In the genomic region with DNA sequence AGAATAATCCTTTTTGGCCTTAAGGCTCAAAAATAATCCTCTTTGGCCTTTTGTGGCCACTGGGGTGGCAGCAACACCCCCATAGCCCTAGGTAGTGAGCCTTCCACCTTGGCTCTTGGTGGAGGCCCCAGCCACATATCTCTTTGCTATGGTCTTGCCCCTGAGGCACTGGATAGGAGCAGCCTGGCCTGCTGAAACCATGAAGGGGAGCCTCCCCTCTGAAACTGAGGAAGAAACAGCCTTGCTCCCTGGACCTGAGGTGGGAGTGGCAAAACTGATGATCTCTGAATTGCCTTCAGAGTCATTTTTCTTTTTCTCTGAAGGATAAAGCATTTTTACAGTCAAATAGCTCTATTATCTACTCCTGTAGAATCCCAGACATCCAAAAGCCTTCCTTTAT, we compare ENCODE assay signal across 18 cellular contexts. TPM values are rescaled to one million over a fixed set of nuclear protein-coding genes. Genes with fewer than 3 reads are reported as not detected.
DNase-seq lines count a peak whose midpoint lies in the region; ATAC-seq and TF ChIP-seq lines count a peak whose summit lies in the region.
"Had no signal": no experiment of that assay in that cellular context is flagged by ENCODE, and none has a peak within 500 bp of the region (broad histone marks: within the 10 kb centered on the region; RNA-seq: fewer than 3 reads in every experiment).

No MANE protein-coding gene starts in this region.

- H3K4me3 Mint-ChIP-seq in GM23338 = no peak overlapping the region
- no peak overlapping the region for H3K4me3 Mint-ChIP-seq in dendritic cell treated with granulocyte-macrophage colony-stimulating factor and Interleukin-4, amounts not matched to agents 40 ng/mL and 50 ng/mL, for 4 days
- no peak overlapping the region for H3K4me3 Mint-ChIP-seq in neural progenitor cell
- H3K4me3 Mint-ChIP-seq in activated T-helper 17 cell treated with anti-CD3 and anti-CD28 coated beads, Interleukin-2, amount 50 U/mL, for 72 hours = no peak overlapping the region
- H3K4me3 Mint-ChIP-seq: CD4-positive, alpha-beta memory T cell had no signal

- H3K27ac Mint-ChIP-seq in GM23338 = no peak overlapping the region
- peak overlapping the region; percentile 59 for H3K27ac Mint-ChIP-seq in dendritic cell treated with granulocyte-macrophage colony-stimulating factor and Interleukin-4, amounts not matched to agents 40 ng/mL and 50 ng/mL, for 4 days
- no peak overlapping the region for H3K27ac Mint-ChIP-seq in neural progenitor cell
- no peak overlapping the region for H3K27ac Mint-ChIP-seq in activated T-helper 17 cell treated with anti-CD3 and anti-CD28 coated beads, Interleukin-2, amount 50 U/mL, for 72 hours
- H3K27ac Mint-ChIP-seq: CD4-positive, alpha-beta memory T cell had no signal

- intact Hi-C loops in dendritic cell treated with granulocyte-macrophage colony-stimulating factor and Interleukin-4, amounts not matched to agents 40 ng/mL and 50 ng/mL, for 4 days (cut with micrococcal nuclease) = no loop called here

- no peaks in the 10 kb centered on the region for H3K9me3 Mint-ChIP-seq in GM23338
- H3K9me3 Mint-ChIP-seq in dendritic cell treated with granulocyte-macrophage colony-stimulating factor and Interleukin-4, amounts not matched to agents 40 ng/mL and 50 ng/mL, for 4 days = no peaks in the 10 kb centered on the region
- H3K9me3 Mint-ChIP-seq in neural progenitor cell = no peaks in the 10 kb centered on the region
- H3K9me3 Mint-ChIP-seq in activated T-helper 17 cell treated with anti-CD3 and anti-CD28 coated beads, Interleukin-2, amount 50 U/mL, for 72 hours = no peaks in the 10 kb centered on the region
- H3K9me3 Mint-ChIP-seq: CD4-positive, alpha-beta memory T cell had no signal

- no peak for TF ChIP-seq CTCF in GM23338 (conservative IDR thresholded peaks at IDR 0.05; ENCODE audit: low read depth in 2 of 2)
- no peak for TF ChIP-seq CTCF in neural progenitor cell (IDR thresholded peaks at IDR 0.05)

- ATAC-seq in GM23338 = no peak
- no peak for ATAC-seq in activated T-helper 17 cell treated with anti-CD3 and anti-CD28 coated beads, Interleukin-2, amount 50 U/mL, for 72 hours (replicated peaks)
- ATAC-seq: GM12878, HCT116 had no signal

- H3K4me2 ChIP-seq in GM23338 = no peak overlapping the region
- peak overlapping the region; percentile 10 for H3K4me2 ChIP-seq in neural progenitor cell

- no peak overlapping the region for H3K27ac ChIP-seq in GM23338 (ENCODE audit: low read depth)
- peak overlapping the region; percentile 85 for H3K27ac ChIP-seq in neural progenitor cell
- H3K27ac ChIP-seq: GM23248 had no signal

- H3F3A ChIP-seq in GM23338 (replicated peaks; ENCODE audit: low read depth) = no peaks in the 10 kb centered on the region
- H3F3A ChIP-seq in neural progenitor cell (ENCODE audit: low read depth) = peaks cover 35% of the 10 kb centered on the region

- in situ Hi-C loops in HAP-1 (cut with MboI; ENCODE audit: low sequenced_read_pairs) = no loop called here

- peak overlapping the region; percentile 52; the same call in 1 of the 2 replicates for H2AFZ ChIP-seq in GM23338
- H2AFZ ChIP-seq in neural progenitor cell (replicated peaks) = no peak overlapping the region
- H2AFZ ChIP-seq: GM23248 had no signal

- H3K27me3 ChIP-seq in GM23338 (ENCODE audit: insufficient read depth) (no peaks in the 10 kb centered on the region), HAP-1 (ENCODE audit: low read depth) (no peaks in the 10 kb centered on the region), neural progenitor cell (no peaks in the 10 kb centered on the region)

- H3K4me3 ChIP-seq in GM23338 (no peak overlapping the region), HAP-1 (no peak overlapping the region), neural progenitor cell (no peak overlapping the region)
- H3K4me3 ChIP-seq: GM12878, GM23248 had no signal

- H3K4me1 ChIP-seq in GM23338 (ENCODE audit: insufficient read depth) = no peaks in the 10 kb centered on the region
- peaks cover 44% of the 10 kb centered on the region for H3K4me1 ChIP-seq in HAP-1
- H3K4me1 ChIP-seq in neural progenitor cell = peaks cover 19% of the 10 kb centered on the region

- no peaks in the 10 kb centered on the region for H3K9me2 ChIP-seq in GM23338 (ENCODE audit: insufficient read depth)

- H3K9ac ChIP-seq in neural progenitor cell = no peak overlapping the region
- H3K9ac ChIP-seq: GM23248 had no signal

- H3K36me3 ChIP-seq in GM23338 (ENCODE audit: insufficient read depth) (no peaks in the 10 kb centered on the region), HAP-1 (replicated peaks) (no peaks in the 10 kb centered on the region), neural progenitor cell (no peaks in the 10 kb centered on the region)

- DNase-seq in GM23338 (ENCODE audit: low spot score) = no peak
- DNase-seq in HAP-1 (ENCODE audit: low spot score in 2 of 2) = peak; percentile 81 to 88
- DNase-seq in neural progenitor cell (ENCODE audit: low spot score) = peak; percentile 86
- no peak for DNase-seq in amniotic stem cell (lab: John Stamatoyannopoulos, UW)
- DNase-seq in amygdala (lab: John Stamatoyannopoulos, UW) = no peak
- DNase-seq in NK-92 treated with Interleukin-12 subunit alpha and Interleukin-12 subunit beta, amount 100 ng/mL, for 24 hours (lab: John Stamatoyannopoulos, UW) = no peak
- DNase-seq: C1 segment of cervical spinal cord; CD4-positive, alpha-beta memory T cell; COR-L47; DMS79; EL; GDM1; GM23248 had no signal

- H3K4me1 Mint-ChIP-seq in GM23338 (no peaks in the 10 kb centered on the region), neural progenitor cell (peaks cover 9% of the 10 kb centered on the region)
- H3K4me1 Mint-ChIP-seq in dendritic cell treated with granulocyte-macrophage colony-stimulating factor and Interleukin-4, amounts not matched to agents 40 ng/mL and 50 ng/mL, for 4 days (ENCODE audit: low read depth) = peaks cover 25% of the 10 kb centered on the region
- no peaks in the 10 kb centered on the region for H3K4me1 Mint-ChIP-seq in activated T-helper 17 cell treated with anti-CD3 and anti-CD28 coated beads, Interleukin-2, amount 50 U/mL, for 72 hours
- H3K4me1 Mint-ChIP-seq: CD4-positive, alpha-beta memory T cell had no signal

- H3K36me3 Mint-ChIP-seq in GM23338 (ENCODE audit: low read depth) = no peaks in the 10 kb centered on the region
- H3K36me3 Mint-ChIP-seq in dendritic cell treated with granulocyte-macrophage colony-stimulating factor and Interleukin-4, amounts not matched to agents 40 ng/mL and 50 ng/mL, for 4 days (ENCODE audit: low read depth) = no peaks in the 10 kb centered on the region
- no peaks in the 10 kb centered on the region for H3K36me3 Mint-ChIP-seq in neural progenitor cell
- H3K36me3 Mint-ChIP-seq in activated T-helper 17 cell treated with anti-CD3 and anti-CD28 coated beads, Interleukin-2, amount 50 U/mL, for 72 hours (ENCODE audit: low read depth) = no peaks in the 10 kb centered on the region
- H3K36me3 Mint-ChIP-seq: CD4-positive, alpha-beta memory T cell had no signal

- H4K20me1 ChIP-seq in GM23338 (replicated peaks; ENCODE audit: insufficient read depth) (no peaks in the 10 kb centered on the region), neural progenitor cell (ENCODE audit: low read depth) (no peaks in the 10 kb centered on the region)

- H3K79me2 ChIP-seq in GM23338 (replicated peaks; ENCODE audit: insufficient read depth) (no peaks in the 10 kb centered on the region), neural progenitor cell (ENCODE audit: low read depth) (no peaks in the 10 kb centered on the region)

- H3K9me3 ChIP-seq in HAP-1 (no peaks in the 10 kb centered on the region), neural progenitor cell (ENCODE audit: low read depth) (no peaks in the 10 kb centered on the region)

- H3K27me3 Mint-ChIP-seq in GM23338 (ENCODE audit: insufficient read depth, low read depth, poor library complexity) = peaks cover 3% of the 10 kb centered on the region
- H3K27me3 Mint-ChIP-seq in dendritic cell treated with granulocyte-macrophage colony-stimulating factor and Interleukin-4, amounts not matched to agents 40 ng/mL and 50 ng/mL, for 4 days = peaks cover 29% of the 10 kb centered on the region
- peaks cover 6% of the 10 kb centered on the region for H3K27me3 Mint-ChIP-seq in neural progenitor cell (ENCODE audit: insufficient read depth, low read depth)
- no peaks in the 10 kb centered on the region for H3K27me3 Mint-ChIP-seq in activated T-helper 17 cell treated with anti-CD3 and anti-CD28 coated beads, Interleukin-2, amount 50 U/mL, for 72 hours
- H3K27me3 Mint-ChIP-seq: CD4-positive, alpha-beta memory T cell had no signal

RNA-seq across cellular contexts. Expression of a gene that starts 22.2 kb away (rescaled TPM):
- 1.2 and 2.1 TPM in 2 replicates for total RNA-seq in GM23338 (2014; rRNA removed; shearing (Covaris generic))
- polyA plus RNA-seq in GM23338 (2016; fragmentation: Nextera tagmentation; extraction: Ambion mirVana) = 1.7 TPM in 2 replicates
- 2.8 and 4.5 TPM in 2 replicates for total RNA-seq in neural progenitor cell (ENCODE audit: low replicate concordance)
- total RNA-seq in activated T-helper 17 cell treated with anti-CD3 and anti-CD28 coated beads, Interleukin-2, amount 50 U/mL, for 72 hours = not detected
- total RNA-seq: GM12878, GM23248, H4 had no signal
- polyA plus RNA-seq: GM12878, GM23248 had no signal

RNA-seq across cellular contexts. Expression of a gene that starts 59.3 kb away (rescaled TPM):
- 5.9 and 8.0 TPM in 2 replicates for total RNA-seq in GM23338 (2014; rRNA removed; shearing (Covaris generic))
- 6.4 and 6.7 TPM in 2 replicates for polyA plus RNA-seq in GM23338 (2016; fragmentation: Nextera tagmentation; extraction: Ambion mirVana)
- 2.0 and 2.8 TPM in 2 replicates for total RNA-seq in neural progenitor cell (ENCODE audit: low replicate concordance)
- under 1 TPM; 0.32 to 0.42 TPM for total RNA-seq in activated T-helper 17 cell treated with anti-CD3 and anti-CD28 coated beads, Interleukin-2, amount 50 U/mL, for 72 hours

Comparison
In these comparisons a context has a peak if more than half of its experiments do, and no peak if none do; other contexts are left out.
1. DNase-seq: peak in HAP-1 (2 of 2) and neural progenitor cell (single experiment); none in GM23338 (single experiment), amniotic stem cell (single experiment), amygdala (0 of 56) and NK-92 treated with Interleukin-12 subunit alpha and Interleukin-12 subunit beta, amount 100 ng/mL, for 24 hours (single experiment).